8 cellular contexts compared by ENCODE assay signal in the genomic region with DNA sequence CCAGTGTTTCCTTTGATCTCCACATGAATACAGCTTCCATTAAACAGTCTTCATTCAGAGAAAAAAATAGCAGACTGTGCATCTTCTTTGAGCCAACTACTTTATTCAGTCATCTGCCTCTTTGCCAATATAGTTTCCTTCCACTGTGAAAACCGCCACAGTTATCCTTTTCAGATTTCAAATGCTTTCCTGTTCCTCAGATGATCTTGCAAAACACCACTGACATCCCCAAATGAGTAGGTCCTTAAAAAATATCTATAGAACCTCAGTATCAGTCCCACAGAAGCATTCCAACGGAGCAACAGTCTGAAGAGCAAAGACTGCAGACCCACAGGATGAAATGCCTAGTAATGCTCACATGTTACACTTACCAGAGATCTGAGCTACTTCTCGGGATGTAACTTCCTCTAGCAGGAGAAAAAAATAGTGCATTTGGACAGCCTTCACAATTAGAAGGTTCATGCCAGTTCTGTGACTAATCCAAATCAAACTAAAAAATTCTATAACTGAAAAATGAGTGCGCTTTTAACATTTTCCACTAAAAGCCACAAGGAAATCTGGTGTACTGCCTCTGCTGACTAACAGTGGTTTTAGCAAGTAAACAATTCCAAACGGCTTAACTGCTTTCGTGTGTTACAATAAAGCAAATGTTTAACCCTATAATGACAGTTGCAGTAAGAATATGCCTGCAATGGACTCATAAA.
DNase-seq lines count a peak whose midpoint lies in the region; ATAC-seq and FAIRE-seq lines count a peak whose summit lies in the region.

TSS of gene ANKRD28 (minus strand) at position 380 of the 704 bp plus-strand sequence. CDS start 1,458 bp downstream, outside the sequence.

- no peaks in the 10 kb centered on the region for H3K36me3 ChIP-seq in ES-I3 (ENCODE audit: insufficient read depth, low read length)

- H3K4me3 ChIP-seq in skeletal muscle cell (ENCODE audit: low read depth, low read length): peak within 1 kb of the TSS; percentile 66

- H3K9me3 ChIP-seq in ES-I3 (ENCODE audit: control insufficient read depth, insufficient read depth, low read length): no peaks in the 10 kb centered on the region

- FAIRE-seq in RCC 7860 (lab: Jason Lieb, UNC): peak; percentile 96

- DNase-seq in RCC 7860 (ENCODE audit: low spot score) (peak; percentile 95), caudate nucleus (lab: John Stamatoyannopoulos, UW) (peak in 21 of 61 donors; percentile 3 to 60 (median 17)), inferior parietal cortex (ENCODE audit: extremely low spot score) (peak; percentile 83), skeletal muscle cell (ENCODE audit: low read depth) (peak; percentile 86)
- DNase-seq in activated CD4-positive, CD25-positive, alpha-beta regulatory T cell (lab: John Stamatoyannopoulos, UW): no peak

- peak within 1 kb of the TSS; percentile 71 for H3K27ac ChIP-seq in caudate nucleus (ENCODE audit: low read depth, low read length)

- peaks cover 22% of the 10 kb centered on the region; the same call in 1 of the 2 replicates for H3K4me1 ChIP-seq in ES-I3 (ENCODE audit: insufficient read depth, low read length)

- peak within 1 kb of the TSS; percentile 15 for H3K9ac ChIP-seq in ES-I3 (ENCODE audit: low read depth, low read length)

- peak; percentile 45 for ATAC-seq in HG02642 (IDR thresholded peaks at IDR 0.05; ENCODE audit: poor library complexity, unreplicated experiment)
- ATAC-seq in GM18873 (IDR thresholded peaks at IDR 0.05; ENCODE audit: low FRiP score, unreplicated experiment): no peak

Comparison
In these comparisons a context has a peak if more than half of its experiments do, and no peak if none do; other contexts are left out.
1. DNase-seq: peak in RCC 7860 (single experiment), inferior parietal cortex (single experiment) and skeletal muscle cell (single experiment); none in activated CD4-positive, CD25-positive, alpha-beta regulatory T cell (0 of 4).